In the genomic region with DNA sequence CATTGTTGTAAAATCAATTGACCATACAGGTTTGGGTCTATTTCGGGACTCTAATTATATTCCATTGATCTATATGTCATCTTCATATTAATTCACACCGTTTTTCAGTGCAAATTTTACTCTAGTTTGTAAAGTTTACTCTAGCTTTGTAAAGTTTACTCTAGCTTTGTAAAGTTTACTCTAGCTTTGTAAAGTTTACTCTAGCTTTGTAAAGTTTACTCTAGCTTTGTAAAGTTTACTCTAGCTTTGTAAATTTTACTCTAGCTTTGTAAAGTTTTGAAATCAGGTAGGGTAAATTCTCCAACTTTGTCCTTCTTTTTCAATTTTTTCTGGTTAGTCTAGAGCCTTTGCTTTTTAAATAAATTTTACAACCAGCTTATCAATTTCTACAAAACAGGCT, we compare ENCODE assay signal across 7 cellular contexts.
A peak's percentile ranks its signal among the peaks of the same experiment; 100 is the strongest.
DNase-seq lines count a peak whose midpoint lies in the region; ATAC-seq, FAIRE-seq and TF ChIP-seq lines count a peak whose summit lies in the region.
"Not testable (repeated sequence)": the region's sequence is repeated elsewhere in the genome, so short reads cannot be mapped to it uniquely, and the experiment has no call there.

No MANE protein-coding gene starts in this region.

- H3K36me3 ChIP-seq in HepG2 (replicated peaks in 1 of 2; ENCODE audit: control insufficient read depth in 1 of 2, insufficient read depth in 2 of 2, low read length in 2 of 2): peaks cover 0 to 18% of the 10 kb centered on the region in 2 experiments; a peak in 4 of 5 replicates
- not testable (repeated sequence) for H3K36me3 ChIP-seq in right lobe of liver, prostate gland

- in situ Hi-C loops in HepG2 (cut with HindIII; ENCODE audit: extremely low pct_ligation_motif_present, low pct_unique_long_range_greater_than_20kb): not testable (repeated sequence)

- H2AFZ ChIP-seq in HepG2 (ENCODE audit: low read length): not testable (repeated sequence)

- not testable (repeated sequence) for DNase-seq in LNCaP clone FGC (ENCODE audit: low read depth); right lobe of liver; prostate gland (ENCODE audit: low spot score)
- DNase-seq in HepG2 (ENCODE audit: low spot score): peak; percentile 6

- H3K4me3 ChIP-seq in LNCaP clone FGC (ENCODE audit: low read depth, low read length): peak overlapping the region; percentile 8
- H3K4me3 ChIP-seq in HepG2 (replicated peaks in 1 of 3; ENCODE audit: insufficient read depth in 1 of 3, low read depth in 2 of 3, low read length in 3 of 3); right lobe of liver; prostate gland: not testable (repeated sequence)

- POLR2A ChIA-PET in HepG2 (lab: Yijun Ruan, JAX): not testable (repeated sequence)

- BruUV-seq in HepG2 (replicated peaks; lab: Mats Ljungman, UMichigan): not testable (repeated sequence)

- not testable (repeated sequence) for H3K9me3 ChIP-seq in HepG2 (ENCODE audit: low read length); right lobe of liver; prostate gland

- peaks cover 15% of the 10 kb centered on the region for H3K4me1 ChIP-seq in HepG2 (ENCODE audit: insufficient read depth, low read length)
- H3K4me1 ChIP-seq in right lobe of liver: peaks cover 0 to 28% (median 6%) of the 10 kb centered on the region in 4 donors
- H3K4me1 ChIP-seq in prostate gland (replicated peaks): not testable (repeated sequence)

- TF ChIP-seq RAD21 in HepG2 (CRISPR knock-in tag; IDR thresholded peaks at IDR 0.05): not testable (repeated sequence)

- not testable (repeated sequence) for H3K9ac ChIP-seq in HepG2 (ENCODE audit: insufficient read depth, low read depth, low read length)

- intact Hi-C loops in HepG2 (cut with micrococcal nuclease; ENCODE audit: unreplicated experiment); right lobe of liver (cut with DNase I); prostate gland (cut with DNase I): not testable (repeated sequence)

- not testable (repeated sequence) for TF ChIP-seq CTCF in 22Rv1 (IDR thresholded peaks at IDR 0.05); LNCaP clone FGC (IDR thresholded peaks at IDR 0.05; ENCODE audit: control insufficient read depth, extremely low read depth, insufficient read depth); VCaP (conservative IDR thresholded peaks at IDR 0.05); HepG2 (CRISPR knock-in tag; IDR thresholded peaks at IDR 0.05); right lobe of liver (IDR thresholded peaks at IDR 0.05); prostate gland (IDR thresholded peaks at IDR 0.05)

- CTCF ChIA-PET in HepG2 (lab: Yijun Ruan, JAX; ENCODE audit: low intra/inter-chr PET ratio, low total read pairs): not testable (repeated sequence)

- 20% methylated on average over 2 of the region's 2 CpGs for WGBS in HepG2 (ENCODE audit: low lambda C conversion rate)
- WGBS in right lobe of liver (ENCODE audit: insufficient coverage, low coverage, low lambda C conversion rate, missing lambda C conversion rate): 19% methylated on average over 2 of the region's 2 CpGs
- WGBS in prostate gland: 37% methylated on average over 2 of the region's 2 CpGs

- peaks cover 35% of the 10 kb centered on the region for H4K20me1 ChIP-seq in HepG2 (ENCODE audit: insufficient read depth, low read length)

- peak overlapping the region; percentile 72 for H3K27ac ChIP-seq in 22Rv1
- H3K27ac ChIP-seq in VCaP: peak overlapping the region; percentile 73
- not testable (repeated sequence) for H3K27ac ChIP-seq in HepG2 (ENCODE audit: extremely low read length, insufficient read depth, low read length)
- H3K27ac ChIP-seq in right lobe of liver: peak overlapping the region in 2 of 3 donors; percentile 27 to 68
- peak overlapping the region; percentile 51 to 81 for H3K27ac ChIP-seq in prostate gland

- H3K4me2 ChIP-seq in HepG2 (ENCODE audit: low read depth, low read length): not testable (repeated sequence)

- TF ChIP-seq EP300 in HepG2 (IDR thresholded peaks at IDR 0.05; ENCODE audit: low read depth in 2 of 2, low read length in 2 of 2): peak in 1 of 2 experiments; percentile 34; a peak in 1 of 4 replicates
- not testable (repeated sequence) for TF ChIP-seq EP300 in HepG2 (CRISPR knock-in tag; IDR thresholded peaks at IDR 0.05; ENCODE audit: borderline replicate concordance)

- H3K79me2 ChIP-seq in HepG2 (ENCODE audit: insufficient read depth, low read length): not testable (repeated sequence)

- peak; percentile 5 for FAIRE-seq in islet of Langerhans (lab: Jason Lieb, UNC)
- FAIRE-seq in HepG2 (lab: Jason Lieb, UNC): not testable (repeated sequence)

- ATAC-seq in HepG2: not testable (repeated sequence)
- ATAC-seq in right lobe of liver: peak; percentile 66 to 75 (median 70)

- not testable (repeated sequence) for TF ChIP-seq POLR2A in HepG2 (IDR thresholded peaks at IDR 0.05; ENCODE audit: insufficient read depth in 1 of 2, low read depth in 2 of 2, low read length in 2 of 2); right lobe of liver (IDR thresholded peaks at IDR 0.05); prostate gland (IDR thresholded peaks at IDR 0.05)

- not testable (repeated sequence) for H3K27me3 ChIP-seq in HepG2 (ENCODE audit: control insufficient read depth in 1 of 2, insufficient read depth in 2 of 2, low read length in 2 of 2); right lobe of liver; prostate gland (replicated peaks; ENCODE audit: insufficient read depth)

TF ChIP-seq in HepG2, 621 proteins besides CTCF, POLR2A, EP300 and RAD21 (continues in another document):
- TF ChIP-seq PPARG (CRISPR knock-in tag; conservative IDR thresholded peaks at IDR 0.05) (0 out of 2 replicates have a peak, but pooled peaks have one; percentile 9), NFIC (IDR thresholded peaks at IDR 0.05; ENCODE audit: low read length) (peak; percentile 51; the same call in 1 of the 2 replicates), TBX3 (IDR thresholded peaks at IDR 0.05; ENCODE audit: borderline replicate concordance) (peak; percentile 84; the same call in 1 of the 2 replicates), SOX5 (CRISPR knock-in tag; IDR thresholded peaks at IDR 0.05; ENCODE audit: borderline replicate concordance) (peak; percentile 49; the same call in 1 of the 2 replicates), SAP130 (CRISPR knock-in tag; IDR thresholded peaks at IDR 0.05; ENCODE audit: low read depth) (0 out of 2 replicates have a peak, but pooled peaks have one; percentile 27), SOX13 (CRISPR knock-in tag; conservative IDR thresholded peaks at IDR 0.05 in 1 of 2, IDR thresholded peaks at IDR 0.05 in 1 of 2) (peak in 1 of 2 experiments; percentile 43; a peak in 1 of 4 replicates), FOXP1 (CRISPR knock-in tag; IDR thresholded peaks at IDR 0.05) (peak; percentile 25; the same call in 1 of the 2 replicates), MIER3 (CRISPR knock-in tag; IDR thresholded peaks at IDR 0.05; ENCODE audit: borderline replicate concordance) (peak; percentile 27; the same call in 1 of the 2 replicates), ZNF652 (CRISPR knock-in tag; IDR thresholded peaks at IDR 0.05; ENCODE audit: borderline replicate concordance, low read depth) (0 out of 2 replicates have a peak, but pooled peaks have one; percentile 4), NR2F6 (IDR thresholded peaks at IDR 0.05) (0 out of 2 replicates have a peak, but pooled peaks have one; percentile 13), FOXA3 (CRISPR knock-in tag; IDR thresholded peaks at IDR 0.05) (peak; percentile 72), FOXA1 (IDR thresholded peaks at IDR 0.05) (0 out of 2 replicates have a peak, but pooled peaks have one; percentile 47), FOXA1 (CRISPR knock-in tag; IDR thresholded peaks at IDR 0.05) (0 out of 2 replicates have a peak, but pooled peaks have one; percentile 14)
- TF ChIP-seq, protein P1, sequence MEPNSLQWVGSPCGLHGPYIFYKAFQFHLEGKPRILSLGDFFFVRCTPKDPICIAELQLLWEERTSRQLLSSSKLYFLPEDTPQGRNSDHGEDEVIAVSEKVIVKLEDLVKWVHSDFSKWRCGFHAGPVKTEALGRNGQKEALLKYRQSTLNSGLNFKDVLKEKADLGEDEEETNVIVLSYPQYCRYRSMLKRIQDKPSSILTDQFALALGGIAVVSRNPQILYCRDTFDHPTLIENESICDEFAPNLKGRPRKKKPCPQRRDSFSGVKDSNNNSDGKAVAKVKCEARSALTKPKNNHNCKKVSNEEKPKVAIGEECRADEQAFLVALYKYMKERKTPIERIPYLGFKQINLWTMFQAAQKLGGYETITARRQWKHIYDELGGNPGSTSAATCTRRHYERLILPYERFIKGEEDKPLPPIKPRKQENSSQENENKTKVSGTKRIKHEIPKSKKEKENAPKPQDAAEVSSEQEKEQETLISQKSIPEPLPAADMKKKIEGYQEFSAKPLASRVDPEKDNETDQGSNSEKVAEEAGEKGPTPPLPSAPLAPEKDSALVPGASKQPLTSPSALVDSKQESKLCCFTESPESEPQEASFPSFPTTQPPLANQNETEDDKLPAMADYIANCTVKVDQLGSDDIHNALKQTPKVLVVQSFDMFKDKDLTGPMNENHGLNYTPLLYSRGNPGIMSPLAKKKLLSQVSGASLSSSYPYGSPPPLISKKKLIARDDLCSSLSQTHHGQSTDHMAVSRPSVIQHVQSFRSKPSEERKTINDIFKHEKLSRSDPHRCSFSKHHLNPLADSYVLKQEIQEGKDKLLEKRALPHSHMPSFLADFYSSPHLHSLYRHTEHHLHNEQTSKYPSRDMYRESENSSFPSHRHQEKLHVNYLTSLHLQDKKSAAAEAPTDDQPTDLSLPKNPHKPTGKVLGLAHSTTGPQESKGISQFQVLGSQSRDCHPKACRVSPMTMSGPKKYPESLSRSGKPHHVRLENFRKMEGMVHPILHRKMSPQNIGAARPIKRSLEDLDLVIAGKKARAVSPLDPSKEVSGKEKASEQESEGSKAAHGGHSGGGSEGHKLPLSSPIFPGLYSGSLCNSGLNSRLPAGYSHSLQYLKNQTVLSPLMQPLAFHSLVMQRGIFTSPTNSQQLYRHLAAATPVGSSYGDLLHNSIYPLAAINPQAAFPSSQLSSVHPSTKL (CRISPR knock-in tag; IDR thresholded peaks at IDR 0.05): peak; percentile 81
- TF ChIP-seq SOX13 (IDR thresholded peaks at IDR 0.05); FOXP1 (IDR thresholded peaks at IDR 0.05); NR2F6 (CRISPR knock-in tag; IDR thresholded peaks at IDR 0.05): not testable (repeated sequence)
